ENCODE assay signal across 11 cellular contexts in genomic region chr2:72908741-72909140, GRCh38. TPM values are rescaled to one million over a fixed set of nuclear protein-coding genes. Genes with fewer than 3 reads are reported as not detected.
"Had no signal": no experiment of that assay in that cellular context is flagged by ENCODE, and none has a peak within 500 bp of the region (broad histone marks: within the 10 kb centered on the region; RNA-seq: fewer than 3 reads in every experiment).

No MANE protein-coding gene starts in this region.

- H3K4me3 ChIP-seq: K562 had no signal

- H3K4me2 ChIP-seq: KMS-11 had no signal

- DNase-seq: IMR-90, Karpas-422, KBM-7, KG1 had no signal

- ATAC-seq: HepG2, K562 had no signal

- FAIRE-seq: HepG2, HTR-8/SVneo, K562 had no signal

- H3K27ac ChIP-seq: HL-60, KMS-11 had no signal

RNA-seq across cellular contexts. Expression of gene EMX1, which starts 8.6 kb away (rescaled TPM):
- total RNA-seq: HT1080, IMR-90 had no signal
- polyA plus RNA-seq: IgD-negative memory B cell, IMR-90 had no signal

RNA-seq across cellular contexts. Expression of gene SPR, which starts 21.5 kb away (rescaled TPM):
- polyA plus RNA-seq: IgD-negative memory B cell had no signal
